Comparison of ENCODE assay signal across 8 cellular contexts in the genomic region with DNA sequence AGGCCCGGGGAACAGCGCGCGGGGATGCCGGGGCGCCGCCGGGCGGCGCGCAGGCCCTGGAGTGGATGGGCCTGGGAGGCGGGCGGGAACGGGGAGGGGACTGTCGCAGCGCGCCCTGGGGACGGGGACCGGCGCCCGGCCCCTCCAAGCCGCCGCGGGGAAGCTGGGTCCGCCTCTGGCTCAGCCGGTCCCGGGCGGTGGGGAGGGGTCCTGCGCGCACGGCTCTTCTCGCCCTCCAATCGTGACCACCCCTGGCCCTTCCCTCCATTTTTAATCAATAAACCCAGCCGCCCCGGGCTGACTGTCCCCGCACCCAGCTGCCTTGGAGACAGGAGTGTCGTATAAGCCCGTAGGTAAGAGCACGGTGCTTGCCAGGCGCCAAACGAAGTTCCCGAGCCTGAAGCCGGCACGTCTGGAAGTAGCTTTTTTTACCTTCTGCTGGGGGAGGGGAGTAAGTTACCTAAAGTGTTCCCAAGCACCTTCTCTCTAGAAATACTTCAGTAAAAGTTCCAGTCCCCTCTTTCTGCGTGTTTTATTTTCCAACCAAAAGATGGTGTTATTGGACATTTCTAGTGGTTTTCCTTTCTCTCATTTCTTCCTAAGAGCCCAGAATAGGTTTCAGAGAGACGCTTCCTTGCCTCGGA. TPM values are rescaled to one million over a fixed set of nuclear protein-coding genes. Genes with fewer than 3 reads are reported as not detected.
DNase-seq lines count a peak whose midpoint lies in the region; ATAC-seq and TF ChIP-seq lines count a peak whose summit lies in the region.

No MANE protein-coding gene starts in this region.

- peaks cover 27% of the 10 kb centered on the region for H4K20me1 ChIP-seq in PC-3 (ENCODE audit: low read length)

- H3K4me1 ChIP-seq in CD4-positive, alpha-beta memory T cell (ENCODE audit: insufficient read depth, low read length): peaks cover 47% of the 10 kb centered on the region
- H3K4me1 ChIP-seq in PC-3 (ENCODE audit: insufficient read depth, low read length): peaks cover 39% of the 10 kb centered on the region
- H3K4me1 ChIP-seq in adipocyte (ENCODE audit: control insufficient read depth, insufficient read depth, low read length): peaks cover 33% of the 10 kb centered on the region

- H3K4me3 ChIP-seq in CD4-positive, alpha-beta memory T cell (ENCODE audit: low read length in 2 of 2): peak overlapping the region; percentile 5 to 76
- H3K4me3 ChIP-seq in HL-60 (replicated peaks; ENCODE audit: insufficient read depth, low read length): peak overlapping the region; percentile 41
- H3K4me3 ChIP-seq in PC-3 (ENCODE audit: low read length): peak overlapping the region; percentile 83
- peak overlapping the region; percentile 86 for H3K4me3 ChIP-seq in adipocyte (ENCODE audit: low read length)

- no peaks in the 10 kb centered on the region for H3F3A ChIP-seq in PC-3 (ENCODE audit: low read length, unreplicated experiment)

- no peak for TF ChIP-seq CTCF in HL-60 (IDR thresholded peaks at IDR 0.05; ENCODE audit: insufficient read depth, low read length)
- TF ChIP-seq CTCF in PC-3 (conservative IDR thresholded peaks at IDR 0.05; ENCODE audit: low read depth, low read length): no peak
- no peak for TF ChIP-seq CTCF in progenitor cell of endocrine pancreas (IDR thresholded peaks at IDR 0.05; ENCODE audit: unreplicated experiment)

- peak in 3 of 5 donors; percentile 41 to 54 (median 50) for DNase-seq in CD4-positive, alpha-beta memory T cell
- peak in 1 of 2 experiments; percentile 35 for DNase-seq in HL-60 (ENCODE audit: low read depth in 1 of 2, low spot score in 1 of 2)
- peak; percentile 54 for DNase-seq in PC-3
- DNase-seq in adipocyte (ENCODE audit: low read depth): peak; percentile 60
- peak; percentile 70 for DNase-seq in left ventricle myocardium superior
- peak; percentile 85 for DNase-seq in progenitor cell of endocrine pancreas (ENCODE audit: low spot score, unreplicated experiment)
- DNase-seq in epidermal melanocyte (ENCODE audit: insufficient read length, low spot score): no peak

- no peaks in the 10 kb centered on the region for H3K9me3 ChIP-seq in CD4-positive, alpha-beta memory T cell (ENCODE audit: control insufficient read depth in 1 of 2, low read length in 2 of 2)
- H3K9me3 ChIP-seq in PC-3 (ENCODE audit: low read length): no peaks in the 10 kb centered on the region
- H3K9me3 ChIP-seq in adipocyte (ENCODE audit: control insufficient read depth, low read length): no peaks in the 10 kb centered on the region

- H3K36me3 ChIP-seq in CD4-positive, alpha-beta memory T cell (ENCODE audit: insufficient read depth, low read length): no peaks in the 10 kb centered on the region
- H3K36me3 ChIP-seq in PC-3 (ENCODE audit: low read depth, low read length) (no peaks in the 10 kb centered on the region), adipocyte (ENCODE audit: control insufficient read depth, insufficient read depth, low read length, severe bottlenecking) (no peaks in the 10 kb centered on the region)

- H3K27me3 Mint-ChIP-seq in CD4-positive, alpha-beta memory T cell: no peaks in the 10 kb centered on the region
- H3K27me3 Mint-ChIP-seq in progenitor cell of endocrine pancreas: no peaks in the 10 kb centered on the region

- peak overlapping the region; percentile 70 for H3K27ac ChIP-seq in CD4-positive, alpha-beta memory T cell (ENCODE audit: low read depth, low read length)
- peak overlapping the region; percentile 68 for H3K27ac ChIP-seq in HL-60 (replicated peaks)
- H3K27ac ChIP-seq in PC-3 (ENCODE audit: low read length): peak overlapping the region; percentile 19; the same call in 1 of the 2 replicates

- peak; percentile 9 for ATAC-seq in GM19397 (IDR thresholded peaks at IDR 0.05; ENCODE audit: unreplicated experiment)
- ATAC-seq in PC-3: peak; percentile 39
- peak; percentile 61 for ATAC-seq in left ventricle myocardium superior

- H3K4me1 Mint-ChIP-seq in CD4-positive, alpha-beta memory T cell: peaks cover 27 to 52% (median 40%) of the 10 kb centered on the region in 4 donors
- peaks cover 28% of the 10 kb centered on the region for H3K4me1 Mint-ChIP-seq in progenitor cell of endocrine pancreas (ENCODE audit: low read depth)

- peak overlapping the region; percentile 82 for H3K4me2 ChIP-seq in PC-3 (ENCODE audit: low read length)

- peaks cover 0 to 17% of the 10 kb centered on the region in 2 donors for H3K36me3 Mint-ChIP-seq in CD4-positive, alpha-beta memory T cell
- H3K36me3 Mint-ChIP-seq in progenitor cell of endocrine pancreas (ENCODE audit: insufficient read depth): peaks cover 3% of the 10 kb centered on the region

- peak overlapping the region; percentile 86 to 94 (median 89) for H3K4me3 Mint-ChIP-seq in CD4-positive, alpha-beta memory T cell
- H3K4me3 Mint-ChIP-seq in progenitor cell of endocrine pancreas (ENCODE audit: low read depth): peak overlapping the region; percentile 80

- H3K9me3 Mint-ChIP-seq in CD4-positive, alpha-beta memory T cell: peaks cover 0 to 4% (median 0%) of the 10 kb centered on the region in 8 donors
- H3K9me3 Mint-ChIP-seq in progenitor cell of endocrine pancreas (ENCODE audit: low read depth): no peaks in the 10 kb centered on the region

- H3K27me3 ChIP-seq in CD4-positive, alpha-beta memory T cell (ENCODE audit: insufficient read depth, low read length): no peaks in the 10 kb centered on the region
- no peaks in the 10 kb centered on the region for H3K27me3 ChIP-seq in HL-60 (ENCODE audit: insufficient read depth, poor library complexity, severe bottlenecking)
- no peaks in the 10 kb centered on the region for H3K27me3 ChIP-seq in PC-3 (ENCODE audit: low read length)
- no peaks in the 10 kb centered on the region for H3K27me3 ChIP-seq in adipocyte (replicated peaks; ENCODE audit: control insufficient read depth, insufficient read depth, low read length)

- no TSS peak for BruUV-seq in PC-3 (replicated peaks; lab: Mats Ljungman, UMichigan)

- peak overlapping the region; percentile 85 to 94 (median 92) for H3K27ac Mint-ChIP-seq in CD4-positive, alpha-beta memory T cell
- peak overlapping the region; percentile 99 for H3K27ac Mint-ChIP-seq in progenitor cell of endocrine pancreas

- H3K79me2 ChIP-seq in PC-3 (ENCODE audit: low read length): peaks cover 30% of the 10 kb centered on the region

- POLR2A ChIA-PET in CD4-positive, alpha-beta memory T cell (lab: Charles Lee; ENCODE audit: partially characterized antibody): interaction anchor here (0.7 to 4.9 kb wide), 21 partner anchors 10 to 236 kb away, joined by 3 to 130 read pairs (median 4); partner anchors contain the start of genes LSM14B, MTG2, OSBPL2 and PSMA7
- POLR2A ChIA-PET in PC-3 (lab: Charles Lee; ENCODE audit: unreplicated experiment): interaction anchor here (1.1 kb wide), 1 partner anchor 55 kb away, joined by 6 read pairs; no protein-coding TSS in a partner anchor

- peak overlapping the region; percentile 54 for H2AFZ ChIP-seq in PC-3 (ENCODE audit: low read length)

- H3K9me2 ChIP-seq in PC-3 (replicated peaks; ENCODE audit: low read length): no peaks in the 10 kb centered on the region

- intact Hi-C loops in CD4-positive, alpha-beta memory T cell (cut with micrococcal nuclease): loop anchor here (1.0 to 10.0 kb wide), 7 partner anchors 51 to 318 kb away; partner anchors contain the start of genes LSM14B, MTG2, OSBPL2 and RPS21
- intact Hi-C loops in PC-3 (cut with micrococcal nuclease): loop anchor here (2.0 to 10.0 kb wide), 2 partner anchors 52 to 56 kb away; partner anchors contain the start of gene LSM14B
- intact Hi-C loops in left ventricle myocardium superior (cut with micrococcal nuclease): loop anchor here (10.0 kb wide), 1 partner anchor 58 kb away; the partner anchor contains the start of gene LSM14B

- CTCF ChIA-PET in CD4-positive, alpha-beta memory T cell (lab: Charles Lee; ENCODE audit: partially characterized antibody): interaction anchor here (0.8 to 2.2 kb wide), 5 partner anchors 54 to 90 kb away, joined by 3 to 7 read pairs (median 4); no protein-coding TSS in a partner anchor
- CTCF ChIA-PET in PC-3 (lab: Charles Lee): no interaction called here

- peak overlapping the region; percentile 84 for H3K9ac ChIP-seq in PC-3 (ENCODE audit: low read length)
- H3K9ac ChIP-seq in adipocyte (ENCODE audit: low read length): peak overlapping the region; percentile 90

RNA-seq across cellular contexts. Expression of gene TAF4, which starts 0.8 kb away (rescaled TPM):
- 10 to 100 TPM; 32.7 to 33.1 TPM for total RNA-seq in CD4-positive, alpha-beta memory T cell
- 1 to 10 TPM in 1 of 2 donors, under 1 TPM in 1; 0.54 to 2.3 TPM for polyA plus RNA-seq in CD4-positive, alpha-beta memory T cell
- total RNA-seq in PC-3 (2014; rRNA removed) (9.6 and 15.1 TPM in 2 replicates), left ventricle myocardium superior (11.2 TPM), progenitor cell of endocrine pancreas (34.7 and 35.9 TPM in 2 replicates)

RNA-seq across cellular contexts. Expression of gene LSM14B, which starts 55.8 kb away (rescaled TPM):
- total RNA-seq in CD4-positive, alpha-beta memory T cell: 10 to 100 TPM; 48.5 to 50.3 TPM
- polyA plus RNA-seq in CD4-positive, alpha-beta memory T cell: 1 to 10 TPM in 1 of 2 donors, under 1 TPM in 1; 0.78 to 1.2 TPM
- total RNA-seq in PC-3 (2014; rRNA removed) (50.1 and 51.8 TPM in 2 replicates), left ventricle myocardium superior (58.4 TPM), progenitor cell of endocrine pancreas (81.1 and 84.3 TPM in 2 replicates)

Comparison
In these comparisons a context has a peak if more than half of its experiments do, and no peak if none do; other contexts are left out.
1. H3K27ac ChIP-seq: peak in every context shown above with its lines; median percentile 70 in CD4-positive, alpha-beta memory T cell; 68 in HL-60; 19 in PC-3.
2. ATAC-seq: peak in every context shown above with its lines; median percentile 61 in left ventricle myocardium superior; 39 in PC-3; 9 in GM19397.